In the genomic region with DNA sequence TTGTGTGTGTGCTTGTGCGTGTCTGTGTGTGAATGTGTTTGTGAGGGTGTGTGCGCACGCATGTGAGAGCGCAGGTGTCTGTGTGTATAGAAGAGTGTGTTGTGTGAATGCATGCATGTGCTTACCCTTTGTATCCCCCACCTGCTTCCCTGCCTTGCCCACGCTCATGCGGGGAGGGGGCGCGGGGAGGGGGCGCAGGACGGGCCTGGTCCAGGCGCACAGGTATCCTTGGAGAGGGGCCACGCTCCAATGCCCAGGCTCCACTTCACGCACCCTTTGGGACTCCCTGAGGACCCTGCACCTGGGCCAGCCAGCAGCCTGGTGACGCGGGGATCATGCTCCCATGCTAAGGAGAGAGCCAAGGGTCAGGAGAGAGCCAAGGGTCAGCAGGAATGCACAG, we compare ENCODE assay signal across 1 cellular context.
TF ChIP-seq lines count a peak whose summit lies in the region.

No MANE protein-coding gene starts in this region.

TF ChIP-seq in H1, 55 proteins besides CTCF, POLR2A, EP300 and RAD21:
- TF ChIP-seq, protein P1, sequence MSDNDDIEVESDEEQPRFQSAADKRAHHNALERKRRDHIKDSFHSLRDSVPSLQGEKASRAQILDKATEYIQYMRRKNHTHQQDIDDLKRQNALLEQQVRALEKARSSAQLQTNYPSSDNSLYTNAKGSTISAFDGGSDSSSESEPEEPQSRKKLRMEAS (IDR thresholded peaks at IDR 0.05): no peak
- no peak for TF ChIP-seq TBP (IDR thresholded peaks at IDR 0.05; ENCODE audit: low read depth, low read length)
- no peak for TF ChIP-seq CTBP2 (IDR thresholded peaks at IDR 0.05; ENCODE audit: borderline replicate concordance, insufficient read depth, insufficient read length, low read length)
- no peak for TF ChIP-seq CREB1 (IDR thresholded peaks at IDR 0.05)
- TF ChIP-seq, protein P2, sequence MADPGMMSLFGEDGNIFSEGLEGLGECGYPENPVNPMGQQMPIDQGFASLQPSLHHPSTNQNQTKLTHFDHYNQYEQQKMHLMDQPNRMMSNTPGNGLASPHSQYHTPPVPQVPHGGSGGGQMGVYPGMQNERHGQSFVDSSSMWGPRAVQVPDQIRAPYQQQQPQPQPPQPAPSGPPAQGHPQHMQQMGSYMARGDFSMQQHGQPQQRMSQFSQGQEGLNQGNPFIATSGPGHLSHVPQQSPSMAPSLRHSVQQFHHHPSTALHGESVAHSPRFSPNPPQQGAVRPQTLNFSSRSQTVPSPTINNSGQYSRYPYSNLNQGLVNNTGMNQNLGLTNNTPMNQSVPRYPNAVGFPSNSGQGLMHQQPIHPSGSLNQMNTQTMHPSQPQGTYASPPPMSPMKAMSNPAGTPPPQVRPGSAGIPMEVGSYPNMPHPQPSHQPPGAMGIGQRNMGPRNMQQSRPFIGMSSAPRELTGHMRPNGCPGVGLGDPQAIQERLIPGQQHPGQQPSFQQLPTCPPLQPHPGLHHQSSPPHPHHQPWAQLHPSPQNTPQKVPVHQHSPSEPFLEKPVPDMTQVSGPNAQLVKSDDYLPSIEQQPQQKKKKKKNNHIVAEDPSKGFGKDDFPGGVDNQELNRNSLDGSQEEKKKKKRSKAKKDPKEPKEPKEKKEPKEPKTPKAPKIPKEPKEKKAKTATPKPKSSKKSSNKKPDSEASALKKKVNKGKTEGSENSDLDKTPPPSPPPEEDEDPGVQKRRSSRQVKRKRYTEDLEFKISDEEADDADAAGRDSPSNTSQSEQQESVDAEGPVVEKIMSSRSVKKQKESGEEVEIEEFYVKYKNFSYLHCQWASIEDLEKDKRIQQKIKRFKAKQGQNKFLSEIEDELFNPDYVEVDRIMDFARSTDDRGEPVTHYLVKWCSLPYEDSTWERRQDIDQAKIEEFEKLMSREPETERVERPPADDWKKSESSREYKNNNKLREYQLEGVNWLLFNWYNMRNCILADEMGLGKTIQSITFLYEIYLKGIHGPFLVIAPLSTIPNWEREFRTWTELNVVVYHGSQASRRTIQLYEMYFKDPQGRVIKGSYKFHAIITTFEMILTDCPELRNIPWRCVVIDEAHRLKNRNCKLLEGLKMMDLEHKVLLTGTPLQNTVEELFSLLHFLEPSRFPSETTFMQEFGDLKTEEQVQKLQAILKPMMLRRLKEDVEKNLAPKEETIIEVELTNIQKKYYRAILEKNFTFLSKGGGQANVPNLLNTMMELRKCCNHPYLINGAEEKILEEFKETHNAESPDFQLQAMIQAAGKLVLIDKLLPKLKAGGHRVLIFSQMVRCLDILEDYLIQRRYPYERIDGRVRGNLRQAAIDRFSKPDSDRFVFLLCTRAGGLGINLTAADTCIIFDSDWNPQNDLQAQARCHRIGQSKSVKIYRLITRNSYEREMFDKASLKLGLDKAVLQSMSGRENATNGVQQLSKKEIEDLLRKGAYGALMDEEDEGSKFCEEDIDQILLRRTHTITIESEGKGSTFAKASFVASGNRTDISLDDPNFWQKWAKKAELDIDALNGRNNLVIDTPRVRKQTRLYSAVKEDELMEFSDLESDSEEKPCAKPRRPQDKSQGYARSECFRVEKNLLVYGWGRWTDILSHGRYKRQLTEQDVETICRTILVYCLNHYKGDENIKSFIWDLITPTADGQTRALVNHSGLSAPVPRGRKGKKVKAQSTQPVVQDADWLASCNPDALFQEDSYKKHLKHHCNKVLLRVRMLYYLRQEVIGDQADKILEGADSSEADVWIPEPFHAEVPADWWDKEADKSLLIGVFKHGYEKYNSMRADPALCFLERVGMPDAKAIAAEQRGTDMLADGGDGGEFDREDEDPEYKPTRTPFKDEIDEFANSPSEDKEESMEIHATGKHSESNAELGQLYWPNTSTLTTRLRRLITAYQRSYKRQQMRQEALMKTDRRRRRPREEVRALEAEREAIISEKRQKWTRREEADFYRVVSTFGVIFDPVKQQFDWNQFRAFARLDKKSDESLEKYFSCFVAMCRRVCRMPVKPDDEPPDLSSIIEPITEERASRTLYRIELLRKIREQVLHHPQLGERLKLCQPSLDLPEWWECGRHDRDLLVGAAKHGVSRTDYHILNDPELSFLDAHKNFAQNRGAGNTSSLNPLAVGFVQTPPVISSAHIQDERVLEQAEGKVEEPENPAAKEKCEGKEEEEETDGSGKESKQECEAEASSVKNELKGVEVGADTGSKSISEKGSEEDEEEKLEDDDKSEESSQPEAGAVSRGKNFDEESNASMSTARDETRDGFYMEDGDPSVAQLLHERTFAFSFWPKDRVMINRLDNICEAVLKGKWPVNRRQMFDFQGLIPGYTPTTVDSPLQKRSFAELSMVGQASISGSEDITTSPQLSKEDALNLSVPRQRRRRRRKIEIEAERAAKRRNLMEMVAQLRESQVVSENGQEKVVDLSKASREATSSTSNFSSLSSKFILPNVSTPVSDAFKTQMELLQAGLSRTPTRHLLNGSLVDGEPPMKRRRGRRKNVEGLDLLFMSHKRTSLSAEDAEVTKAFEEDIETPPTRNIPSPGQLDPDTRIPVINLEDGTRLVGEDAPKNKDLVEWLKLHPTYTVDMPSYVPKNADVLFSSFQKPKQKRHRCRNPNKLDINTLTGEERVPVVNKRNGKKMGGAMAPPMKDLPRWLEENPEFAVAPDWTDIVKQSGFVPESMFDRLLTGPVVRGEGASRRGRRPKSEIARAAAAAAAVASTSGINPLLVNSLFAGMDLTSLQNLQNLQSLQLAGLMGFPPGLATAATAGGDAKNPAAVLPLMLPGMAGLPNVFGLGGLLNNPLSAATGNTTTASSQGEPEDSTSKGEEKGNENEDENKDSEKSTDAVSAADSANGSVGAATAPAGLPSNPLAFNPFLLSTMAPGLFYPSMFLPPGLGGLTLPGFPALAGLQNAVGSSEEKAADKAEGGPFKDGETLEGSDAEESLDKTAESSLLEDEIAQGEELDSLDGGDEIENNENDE (IDR thresholded peaks at IDR 0.05; ENCODE audit: insufficient replicate concordance, low read length): no peak
- TF ChIP-seq KDM1A (IDR thresholded peaks at IDR 0.05; ENCODE audit: borderline replicate concordance, low read length): no peak
- TF ChIP-seq CHD1 (IDR thresholded peaks at IDR 0.05; ENCODE audit: low read depth, low read length): no peak
